In the genomic region with DNA sequence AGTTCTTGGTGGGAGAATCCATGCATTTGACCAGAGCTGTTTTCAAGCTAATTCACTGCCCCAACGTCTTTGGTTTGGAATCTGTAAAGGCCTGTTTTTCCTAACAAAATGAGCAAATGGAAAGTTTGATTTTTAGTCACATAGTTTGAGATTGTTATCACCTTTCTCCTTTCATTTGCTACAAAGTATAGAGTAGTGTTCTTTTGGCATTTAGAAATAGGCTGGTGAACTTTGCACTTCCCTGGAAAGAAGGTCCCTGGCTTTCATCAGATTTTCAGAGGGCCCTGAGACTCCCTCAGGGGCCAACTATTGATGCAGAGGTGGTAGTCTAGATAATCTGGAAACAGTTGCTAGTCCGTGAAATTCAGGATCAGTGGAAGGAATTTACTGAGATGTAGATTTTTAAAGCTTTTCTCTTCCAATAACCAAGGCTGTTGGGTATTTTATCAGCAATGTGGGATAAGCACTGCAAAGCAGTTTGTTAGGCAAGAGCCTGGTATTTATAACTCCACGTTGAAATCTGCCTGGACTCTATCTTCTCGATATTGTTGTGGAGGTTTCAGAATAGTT, we compare ENCODE assay signal across 10 cellular contexts. TPM values are rescaled to one million over a fixed set of nuclear protein-coding genes. Genes with fewer than 3 reads are reported as not detected.
A peak's percentile ranks its signal among the peaks of the same experiment; 100 is the strongest.
DNase-seq lines count a peak whose midpoint lies in the region; ATAC-seq and TF ChIP-seq lines count a peak whose summit lies in the region.
"Had no signal": no experiment of that assay in that cellular context is flagged by ENCODE, and none has a peak within 500 bp of the region (broad histone marks: within the 10 kb centered on the region; RNA-seq: fewer than 3 reads in every experiment).

No MANE protein-coding gene starts in this region.

- peaks cover 9% of the 10 kb centered on the region for H3K36me3 Mint-ChIP-seq in CD8-positive, alpha-beta T cell
- H3K36me3 Mint-ChIP-seq in nephron (ENCODE audit: low read depth): peaks cover 5% of the 10 kb centered on the region

- DNase-seq in CD8-positive, alpha-beta T cell: no peak
- no peak for DNase-seq in dorsolateral prefrontal cortex
- no peak for DNase-seq in DMS153 (lab: John Stamatoyannopoulos, UW)
- DNase-seq in T-helper 1 cell: no peak
- DNase-seq in DMS79 (lab: John Stamatoyannopoulos, UW): no peak
- DNase-seq in CD1c-positive myeloid dendritic cell (ENCODE audit: extremely low spot score): no peak
- DNase-seq: activated effector memory CD4-positive, alpha-beta T cell treated with Interleukin-2 at 50 U/mL for 16 hours; NCI-H526 had no signal

- no peak overlapping the region for H3K4me3 ChIP-seq in CD8-positive, alpha-beta T cell (ENCODE audit: low read depth, low read length)
- H3K4me3 ChIP-seq in Loucy (ENCODE audit: low read length, poor library complexity, severe bottlenecking) (peak overlapping the region; percentile 100), dorsolateral prefrontal cortex (peak overlapping the region in 50 of 59 donors; percentile 1 to 99 (median 94))

- H3K27ac ChIP-seq in CD8-positive, alpha-beta T cell (ENCODE audit: low read depth, low read length): no peak overlapping the region
- H3K27ac ChIP-seq in dorsolateral prefrontal cortex: peak overlapping the region in 43 of 59 donors; percentile 2 to 97 (median 86)

- H3K4me1 ChIP-seq in CD8-positive, alpha-beta T cell (ENCODE audit: insufficient read depth, low read length): peaks cover 28% of the 10 kb centered on the region
- H3K4me1 ChIP-seq in Loucy (ENCODE audit: insufficient read depth, low read length, poor library complexity, severe bottlenecking): peaks cover 39% of the 10 kb centered on the region

- CTCF ChIA-PET in CD8-positive, alpha-beta T cell (lab: Charles Lee): interaction anchor here (1.2 to 1.3 kb wide), 2 partner anchors 14 to 18 kb away, joined by 3 to 5 read pairs; no protein-coding TSS in a partner anchor

- peak overlapping the region; percentile 97 for H3K9ac ChIP-seq in Loucy (ENCODE audit: low read depth, low read length, poor library complexity, severe bottlenecking)

- H3K79me2 ChIP-seq in Loucy (ENCODE audit: insufficient read depth, low read length): peaks cover 65% of the 10 kb centered on the region

- POLR2A ChIA-PET in CD8-positive, alpha-beta T cell (lab: Charles Lee): no interaction called here

- H4K20me1 ChIP-seq in Loucy (ENCODE audit: insufficient read depth, low read length, poor library complexity, severe bottlenecking): peaks cover 24% of the 10 kb centered on the region

- peak overlapping the region; percentile 42 for H3K4me3 Mint-ChIP-seq in CD8-positive, alpha-beta T cell
- H3K4me3 Mint-ChIP-seq in nephron: peak overlapping the region; percentile 73 to 98 (median 92)

- no peaks in the 10 kb centered on the region for H3F3A ChIP-seq in Loucy (ENCODE audit: low read depth)

- no peak for ATAC-seq in CD8-positive, alpha-beta T cell

- intact Hi-C loops in CD8-positive, alpha-beta T cell (cut with DNase I, micrococcal nuclease): loop anchor here (5.0 to 10.0 kb wide), 4 partner anchors 124 to 1568 kb away; a partner anchor contains a TSS
- intact Hi-C loops in dorsolateral prefrontal cortex (cut with DNase I): loop anchor here in 1 of 2 donors (5.0 kb wide), 2 partner anchors 124 to 286 kb away; a partner anchor contains a TSS

- no peaks in the 10 kb centered on the region for H3K36me3 ChIP-seq in CD8-positive, alpha-beta T cell (ENCODE audit: insufficient read depth, low read length)
- no peaks in the 10 kb centered on the region for H3K36me3 ChIP-seq in Loucy (ENCODE audit: insufficient read depth, low read length)

- H3K4me1 Mint-ChIP-seq in CD8-positive, alpha-beta T cell (ENCODE audit: low read depth): peaks cover 58% of the 10 kb centered on the region
- H3K4me1 Mint-ChIP-seq in nephron: peaks cover 20% of the 10 kb centered on the region

- H3K27me3 Mint-ChIP-seq in CD8-positive, alpha-beta T cell (ENCODE audit: low read depth): no peaks in the 10 kb centered on the region
- H3K27me3 Mint-ChIP-seq in nephron (ENCODE audit: low read depth): peaks cover 7% of the 10 kb centered on the region

- H3K27me3 ChIP-seq in CD8-positive, alpha-beta T cell (ENCODE audit: insufficient read depth, low read length): no peaks in the 10 kb centered on the region
- H3K27me3 ChIP-seq in Loucy (ENCODE audit: insufficient read depth, low read length, poor library complexity, severe bottlenecking): no peaks in the 10 kb centered on the region
- no peaks in the 10 kb centered on the region for H3K27me3 ChIP-seq in dorsolateral prefrontal cortex

- no peak for TF ChIP-seq CTCF in CD8-positive, alpha-beta T cell (IDR thresholded peaks at IDR 0.05)
- no peak for TF ChIP-seq CTCF in Loucy (conservative IDR thresholded peaks at IDR 0.05; ENCODE audit: low read length)
- TF ChIP-seq CTCF in dorsolateral prefrontal cortex (IDR thresholded peaks at IDR 0.05 in 54 of 56, conservative IDR thresholded peaks at IDR 0.05 in 2 of 56; ENCODE audit: low read depth in 1 of 56, partially characterized antibody in 56 of 56): no peak
- TF ChIP-seq CTCF in nephron (IDR thresholded peaks at IDR 0.05; ENCODE audit: unreplicated experiment in 3 of 3): no peak

- H3K27ac Mint-ChIP-seq in CD8-positive, alpha-beta T cell: peak overlapping the region; percentile 53
- H3K27ac Mint-ChIP-seq in nephron: peak overlapping the region in 2 of 3 experiments; percentile 44 to 46

- H3K4me2 ChIP-seq in Loucy (ENCODE audit: low read depth, low read length, poor library complexity, severe bottlenecking): peak overlapping the region; percentile 99

- H3K9me3 Mint-ChIP-seq in CD8-positive, alpha-beta T cell: no peaks in the 10 kb centered on the region
- no peaks in the 10 kb centered on the region for H3K9me3 Mint-ChIP-seq in nephron

- no peaks in the 10 kb centered on the region for H3K9me2 ChIP-seq in Loucy (replicated peaks; ENCODE audit: low read depth, low read length)

- H2AFZ ChIP-seq in Loucy (ENCODE audit: low read length): no peak overlapping the region

- no peaks in the 10 kb centered on the region for H3K9me3 ChIP-seq in CD8-positive, alpha-beta T cell (ENCODE audit: low read length)
- H3K9me3 ChIP-seq in Loucy (ENCODE audit: insufficient read depth, low read depth, low read length): no peaks in the 10 kb centered on the region

RNA-seq across cellular contexts. Expression of a gene that starts 1.7 kb away (rescaled TPM):
- 10 to 100 TPM; 25.7 to 26.7 TPM for total RNA-seq in CD8-positive, alpha-beta T cell
- total RNA-seq in dorsolateral prefrontal cortex: 10 to 100 TPM; 28.4 to 72.0 (median 52.6) TPM
